Comparison of ENCODE assay signal across 8 cellular contexts in the genomic region with DNA sequence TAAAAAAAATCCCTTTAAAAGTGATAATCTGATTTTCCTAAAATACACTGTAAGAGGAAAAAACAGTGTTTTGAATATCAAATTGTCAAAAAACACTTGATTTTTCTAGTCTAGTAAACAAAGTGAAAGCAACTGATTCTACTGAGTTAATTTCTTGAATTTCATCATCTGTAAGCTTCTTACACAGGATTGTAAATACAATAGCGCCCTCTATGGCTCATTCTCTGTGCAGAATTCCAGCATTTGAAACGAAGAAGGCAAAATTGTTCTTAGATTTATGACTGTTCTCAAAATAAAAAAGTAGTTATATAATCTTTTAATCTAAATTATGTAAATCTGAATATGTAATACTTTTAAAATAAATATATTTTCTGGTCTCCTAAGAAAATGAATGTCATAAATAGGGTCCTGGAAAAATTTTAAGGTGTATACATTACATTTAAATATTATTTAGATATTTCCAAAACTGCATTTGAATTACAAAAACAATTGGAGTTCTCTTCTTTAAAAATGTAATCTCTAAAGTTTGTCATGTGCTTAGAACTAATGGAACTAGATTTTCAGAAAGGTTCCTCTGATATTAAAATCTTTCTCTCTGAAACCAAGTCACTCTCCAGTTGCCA.
DNase-seq lines count a peak whose midpoint lies in the region; ATAC-seq and TF ChIP-seq lines count a peak whose summit lies in the region.

No MANE protein-coding gene starts in this region.

- no peaks in the 10 kb centered on the region for H3K4me1 Mint-ChIP-seq in MCF 10A (ENCODE audit: insufficient read depth, unreplicated experiment)

- H3K36me3 Mint-ChIP-seq in MCF 10A (ENCODE audit: insufficient read depth, unreplicated experiment): no peaks in the 10 kb centered on the region

- TF ChIP-seq POLR2A in right lobe of liver (IDR thresholded peaks at IDR 0.05): no peak

- DNase-seq in AG04449 (ENCODE audit: low read depth, low spot score) (peak; percentile 53), HT-29 (ENCODE audit: low spot score) (peak; percentile 38), NCI-H748 treated with DMSO at 0.1 percent for 48 hours (lab: John Stamatoyannopoulos, UW) (peak; percentile 67), MCF 10A (ENCODE audit: unreplicated experiment) (peak; percentile 53), right lobe of liver (no peak)
- DNase-seq in activated T-cell treated with anti-CD3 and anti-CD28 coated beads, Interleukin-2, amount 50 U/mL, for 1 hour: no peak

- H3K4me3 ChIP-seq in AG04449 (ENCODE audit: low read depth, low read length): no peak overlapping the region
- H3K4me3 ChIP-seq in GM12875 (ENCODE audit: low read depth, low read length): no peak overlapping the region
- H3K4me3 ChIP-seq in right lobe of liver: no peak overlapping the region

- H3K27me3 ChIP-seq in right lobe of liver: no peaks in the 10 kb centered on the region

- TF ChIP-seq CTCF in AG04449 (IDR thresholded peaks at IDR 0.05; ENCODE audit: insufficient read depth, low read length, missing control alignments) (peak; percentile 60), GM12875 (IDR thresholded peaks at IDR 0.05; ENCODE audit: borderline replicate concordance, insufficient read depth, low read depth, low read length) (peak; percentile 51; the same call in 1 of the 2 replicates), MCF 10A (IDR thresholded peaks at IDR 0.05; ENCODE audit: unreplicated experiment) (peak; percentile 64), right lobe of liver (IDR thresholded peaks at IDR 0.05) (peak; percentile 67 to 85 (median 80))

- H3K27me3 Mint-ChIP-seq in MCF 10A (ENCODE audit: insufficient read depth, unreplicated experiment): peaks cover 58% of the 10 kb centered on the region

- no peaks in the 10 kb centered on the region for H3K9me3 Mint-ChIP-seq in MCF 10A (ENCODE audit: unreplicated experiment)

- ATAC-seq in right lobe of liver (peak; percentile 62 to 79 (median 72)), HG03457 (IDR thresholded peaks at IDR 0.05; ENCODE audit: unreplicated experiment) (no peak)

- POLR2A ChIA-PET in AG04449 (lab: Yijun Ruan, JAX) (no interaction called here), MCF 10A (lab: Yijun Ruan, JAX) (interaction anchor here (0.8 to 1.3 kb wide), 2 partner anchors 562 to 714 kb away, joined by 3 to 5 read pairs; no protein-coding TSS in a partner anchor)

- no peaks in the 10 kb centered on the region for H3K4me1 ChIP-seq in right lobe of liver

- BruUV-seq in MCF 10A (replicated peaks; lab: Mats Ljungman, UMichigan): no TSS peak

- no peaks in the 10 kb centered on the region for H3K9me3 ChIP-seq in right lobe of liver

- CTCF ChIA-PET in AG04449 (lab: Yijun Ruan, JAX): interaction anchor here (0.5 to 10.2 kb wide), 18 partner anchors 11 to 713 kb away, joined by 3 to 138 read pairs (median 4); a partner anchor contains a TSS
- CTCF ChIA-PET in MCF 10A (lab: Yijun Ruan, JAX): interaction anchor here (0.5 to 3.3 kb wide), 18 partner anchors 13 to 1090 kb away, joined by 3 to 42 read pairs (median 3); no protein-coding TSS in a partner anchor

- H3K36me3 ChIP-seq in right lobe of liver: no peaks in the 10 kb centered on the region

- H3K27ac ChIP-seq in right lobe of liver: no peak overlapping the region

- intact Hi-C loops in MCF 10A (cut with micrococcal nuclease): loop anchor here (1.0 to 2.0 kb wide), 3 partner anchors 553 to 712 kb away; no protein-coding TSS in a partner anchor
- intact Hi-C loops in right lobe of liver (cut with DNase I): no loop called here

- no peak overlapping the region for H3K27ac Mint-ChIP-seq in MCF 10A (ENCODE audit: low read depth, unreplicated experiment)

- H3K4me3 Mint-ChIP-seq in MCF 10A (ENCODE audit: unreplicated experiment): no peak overlapping the region

- WGBS in right lobe of liver (ENCODE audit: insufficient coverage, low coverage, low lambda C conversion rate, missing lambda C conversion rate): 0% methylated on average over 2 of the region's 2 CpGs

Comparison
In these comparisons a context has a peak if more than half of its experiments do, and no peak if none do; other contexts are left out.
1. DNase-seq: peak in AG04449 (single experiment), HT-29 (single experiment), NCI-H748 treated with DMSO at 0.1 percent for 48 hours (single experiment) and MCF 10A (single experiment); none in right lobe of liver (0 of 3) and activated T-cell treated with anti-CD3 and anti-CD28 coated beads, Interleukin-2, amount 50 U/mL, for 1 hour (single experiment).
2. Peak in every context shown above with its lines, with median percentiles within 50 percentile points of each other: CTCF ChIP-seq.